8 cellular contexts compared by ENCODE assay signal in the genomic region with DNA sequence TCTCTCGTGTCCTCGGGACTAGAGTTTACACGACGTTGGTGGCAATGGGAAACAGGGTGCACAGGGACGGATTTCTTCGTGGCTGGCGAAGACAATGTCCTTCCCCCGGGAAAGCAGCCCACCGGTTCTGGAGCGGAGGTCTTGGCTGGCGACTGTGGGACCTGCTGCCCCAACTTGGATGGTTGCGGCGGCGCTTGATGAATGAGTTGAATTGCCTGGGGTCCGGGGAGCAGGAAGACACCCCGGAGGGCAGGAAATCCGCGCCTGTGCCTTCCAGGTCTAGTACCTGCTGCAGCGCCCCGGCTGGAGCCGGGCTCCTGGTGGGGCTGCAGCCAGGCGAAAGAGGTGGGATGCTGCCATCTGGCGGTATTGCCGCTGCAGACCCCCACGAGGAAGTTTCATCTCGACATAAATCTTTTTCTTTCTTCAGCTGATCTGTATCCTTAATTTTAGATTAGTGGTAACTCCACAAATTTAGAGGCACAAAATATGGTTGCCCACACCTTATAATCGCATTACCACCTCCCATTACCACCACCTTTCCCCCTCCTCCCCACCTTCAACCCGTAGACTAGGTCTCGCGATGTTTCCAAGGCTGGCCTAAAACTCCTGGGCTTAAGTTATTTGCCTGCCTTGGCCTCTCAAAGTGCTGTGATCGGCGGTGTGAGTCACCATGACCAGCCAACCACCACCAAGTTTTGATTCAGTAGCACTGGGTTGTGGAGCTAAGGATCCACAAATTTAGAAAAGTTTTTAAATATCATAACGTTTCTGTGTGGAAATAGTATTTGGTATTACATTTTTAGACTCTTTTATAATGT.
A peak's percentile ranks its signal among the peaks of the same experiment; 100 is the strongest.
DNase-seq lines count a peak whose midpoint lies in the region; ATAC-seq, FAIRE-seq and TF ChIP-seq lines count a peak whose summit lies in the region.
"Not testable (repeated sequence)": the region's sequence is repeated elsewhere in the genome, so short reads cannot be mapped to it uniquely, and the experiment has no call there.

No MANE protein-coding gene starts in this region.

- POLR2A ChIA-PET in A549 (lab: Yijun Ruan, JAX); PC-9 (lab: Charles Lee; ENCODE audit: unreplicated experiment); activated CD4-positive, alpha-beta T cell treated with anti-CD3 and anti-CD28 coated beads for 36 hours (lab: Charles Lee): not testable (repeated sequence)

- H3K27me3 ChIP-seq in PC-9 (ENCODE audit: insufficient read depth, low read depth) (peaks cover 14% of the 10 kb centered on the region; the same call in 1 of the 2 replicates), left ventricle myocardium inferior (ENCODE audit: low read depth) (peaks cover 34% of the 10 kb centered on the region)

- not testable (repeated sequence) for H3K4me1 ChIP-seq in A549; PC-9 (replicated peaks; ENCODE audit: insufficient read depth); left ventricle myocardium inferior

- DNase-seq in A549 (ENCODE audit: low read depth in 1 of 2, low spot score in 1 of 2) (peak; percentile 15 to 82), H4 (ENCODE audit: low spot score) (peak; percentile 64), NAMALWA (ENCODE audit: low spot score) (peak; percentile 31), PC-9 (peak in 1 of 2 experiments; percentile 28)
- DNase-seq in activated CD4-positive, alpha-beta T cell treated with anti-CD3 and anti-CD28 coated beads for 36 hours = peak; percentile 48
- peak; percentile 60 for DNase-seq in activated naive CD4-positive, alpha-beta T cell treated with anti-CD3 and anti-CD28 coated beads, Interleukin-2, amount 10 ng/mL, durations not matched to agents 7 days and 5 days
- DNase-seq in left ventricle myocardium inferior = not testable (repeated sequence)
- DNase-seq in stimulated activated CD4-positive, alpha-beta T cell treated with anti-CD3 and anti-CD28 coated beads, Interleukin-2, amount 100 ng/mL, for 24 hours = peak; percentile 50 to 60

- BruUV-seq in PC-9 (replicated peaks; lab: Mats Ljungman, UMichigan) = not testable (repeated sequence)

- H3K27ac Mint-ChIP-seq in activated CD4-positive, alpha-beta T cell treated with anti-CD3 and anti-CD28 coated beads for 36 hours; activated naive CD4-positive, alpha-beta T cell treated with anti-CD3 and anti-CD28 coated beads, Interleukin-2, amount 10 ng/mL, durations not matched to agents 7 days and 5 days: not testable (repeated sequence)

- peak overlapping the region; percentile 24; the same call in 1 of the 3 replicates for H3K4me3 ChIP-seq in A549
- H3K4me3 ChIP-seq in PC-9, left ventricle myocardium inferior: not testable (repeated sequence)

- H2AFZ ChIP-seq in PC-9 = not testable (repeated sequence)

- peak; percentile 80 to 97; a peak in 5 of 6 replicates for ATAC-seq in A549
- not testable (repeated sequence) for ATAC-seq in activated CD4-positive, alpha-beta T cell treated with anti-CD3 and anti-CD28 coated beads for 36 hours

- H3K36me3 Mint-ChIP-seq in activated CD4-positive, alpha-beta T cell treated with anti-CD3 and anti-CD28 coated beads for 36 hours (ENCODE audit: low read depth); activated naive CD4-positive, alpha-beta T cell treated with anti-CD3 and anti-CD28 coated beads, Interleukin-2, amount 10 ng/mL, durations not matched to agents 7 days and 5 days: not testable (repeated sequence)

- peak; percentile 58 to 66 for TF ChIP-seq RAD21 in A549 (conservative IDR thresholded peaks at IDR 0.05 in 1 of 2, IDR thresholded peaks at IDR 0.05 in 1 of 2)

- H4K20me1 ChIP-seq in PC-9 (ENCODE audit: insufficient read depth) = not testable (repeated sequence)

- CTCF ChIA-PET in A549 (lab: Yijun Ruan, JAX) = interaction anchor here (1.5 kb wide), 1 partner anchor 9 kb away, joined by 3 read pairs; no protein-coding TSS in a partner anchor
- CTCF ChIA-PET in PC-9 (lab: Charles Lee); activated CD4-positive, alpha-beta T cell treated with anti-CD3 and anti-CD28 coated beads for 36 hours (lab: Charles Lee): not testable (repeated sequence)
- CTCF ChIA-PET in activated naive CD4-positive, alpha-beta T cell treated with anti-CD3 and anti-CD28 coated beads, Interleukin-2, amount 10 ng/mL, durations not matched to agents 7 days and 5 days (lab: Charles Lee) = interaction anchor here (0.5 to 1.4 kb wide), 2 partner anchors 1022 to 1064 kb away, joined by 3 to 4 read pairs; no protein-coding TSS in a partner anchor

- FAIRE-seq in A549 (lab: Jason Lieb, UNC) = not testable (repeated sequence)

- H3K27ac ChIP-seq in A549 = peak overlapping the region in 1 of 2 experiments; percentile 50; a peak in 2 of 6 replicates
- not testable (repeated sequence) for H3K27ac ChIP-seq in PC-9; left ventricle myocardium inferior (replicated peaks)

- TF ChIP-seq CTCF in A549 (IDR thresholded peaks at IDR 0.05) (peak; percentile 57), PC-9 (conservative IDR thresholded peaks at IDR 0.05) (peak; percentile 48), left ventricle myocardium inferior (IDR thresholded peaks at IDR 0.05; ENCODE audit: borderline replicate concordance) (peak; percentile 37)

- intact Hi-C loops in PC-9 (cut with micrococcal nuclease; ENCODE audit: unreplicated experiment); activated CD4-positive, alpha-beta T cell treated with anti-CD3 and anti-CD28 coated beads for 36 hours (cut with DNase I, micrococcal nuclease); left ventricle myocardium inferior (cut with micrococcal nuclease): not testable (repeated sequence)

- not testable (repeated sequence) for H3K9me2 ChIP-seq in PC-9 (ENCODE audit: insufficient read depth)

- not testable (repeated sequence) for H3F3A ChIP-seq in PC-9 (ENCODE audit: insufficient read depth, low read depth)

- WGBS in A549 (ENCODE audit: missing lambda C conversion rate) = 19% methylated on average over 33 of the region's 33 CpGs

- not testable (repeated sequence) for H3K36me3 ChIP-seq in PC-9 (ENCODE audit: low read depth); left ventricle myocardium inferior

- not testable (repeated sequence) for H3K4me1 Mint-ChIP-seq in activated CD4-positive, alpha-beta T cell treated with anti-CD3 and anti-CD28 coated beads for 36 hours
- peaks cover 13% of the 10 kb centered on the region for H3K4me1 Mint-ChIP-seq in activated naive CD4-positive, alpha-beta T cell treated with anti-CD3 and anti-CD28 coated beads, Interleukin-2, amount 10 ng/mL, durations not matched to agents 7 days and 5 days

- H3K9me3 ChIP-seq in A549; PC-9 (ENCODE audit: insufficient read depth, low read depth): not testable (repeated sequence)
- H3K9me3 ChIP-seq in left ventricle myocardium inferior (replicated peaks) = peaks cover 23% of the 10 kb centered on the region

- H3K4me3 Mint-ChIP-seq in activated CD4-positive, alpha-beta T cell treated with anti-CD3 and anti-CD28 coated beads for 36 hours; activated naive CD4-positive, alpha-beta T cell treated with anti-CD3 and anti-CD28 coated beads, Interleukin-2, amount 10 ng/mL, durations not matched to agents 7 days and 5 days: not testable (repeated sequence)

- peak overlapping the region; percentile 24 for H3K4me2 ChIP-seq in A549
- peak overlapping the region; percentile 37 for H3K4me2 ChIP-seq in PC-9

- TF ChIP-seq EP300 in A549 (IDR thresholded peaks at IDR 0.05) = not testable (repeated sequence)

- H3K9me3 Mint-ChIP-seq in activated CD4-positive, alpha-beta T cell treated with anti-CD3 and anti-CD28 coated beads for 36 hours (ENCODE audit: low read depth) = peaks cover 35% of the 10 kb centered on the region
- H3K9me3 Mint-ChIP-seq in activated naive CD4-positive, alpha-beta T cell treated with anti-CD3 and anti-CD28 coated beads, Interleukin-2, amount 10 ng/mL, durations not matched to agents 7 days and 5 days = peaks cover 52% of the 10 kb centered on the region

- not testable (repeated sequence) for TF ChIP-seq POLR2A in A549 (IDR thresholded peaks at IDR 0.05; ENCODE audit: low read length)

- not testable (repeated sequence) for H3K27me3 Mint-ChIP-seq in activated CD4-positive, alpha-beta T cell treated with anti-CD3 and anti-CD28 coated beads for 36 hours
- peaks cover 42% of the 10 kb centered on the region for H3K27me3 Mint-ChIP-seq in activated naive CD4-positive, alpha-beta T cell treated with anti-CD3 and anti-CD28 coated beads, Interleukin-2, amount 10 ng/mL, durations not matched to agents 7 days and 5 days

- H3K79me2 ChIP-seq in PC-9 (ENCODE audit: low read depth) = not testable (repeated sequence)

TF ChIP-seq in A549, 52 proteins besides CTCF, POLR2A, EP300 and RAD21:
- TF ChIP-seq FOSL2 (IDR thresholded peaks at IDR 0.05) = not testable (repeated sequence)
- TF ChIP-seq FOSL2 (CRISPR knock-in tag; IDR thresholded peaks at IDR 0.05) = peak; percentile 23; the same call in 1 of the 2 replicates
- peak; percentile 60 for TF ChIP-seq SMC3 (IDR thresholded peaks at IDR 0.05)
TF ChIP-seq in A549: peak in this region for 2; not testable (repeated sequence) for 50.
